9 cellular contexts compared by ENCODE assay signal in the genomic region with DNA sequence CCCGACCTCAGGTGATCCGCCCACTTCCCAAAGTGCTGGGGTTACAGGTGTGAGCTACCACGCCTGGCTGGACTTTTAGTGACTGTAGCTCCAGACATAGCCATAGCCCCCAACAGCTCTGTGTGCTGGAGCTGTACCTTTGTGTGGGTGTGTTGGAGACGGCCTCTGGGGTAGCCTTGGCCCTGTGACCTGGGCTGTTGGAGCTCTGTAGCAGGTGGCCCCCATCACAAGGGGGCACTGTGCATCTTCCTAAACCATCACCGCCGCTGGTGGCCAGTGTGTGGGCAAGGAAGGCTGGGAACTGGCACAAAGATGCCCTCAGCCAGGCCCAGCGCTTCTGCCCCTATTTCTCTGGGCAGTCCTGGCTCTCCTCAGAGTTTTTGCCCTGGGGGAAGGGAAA. TPM values are rescaled to one million over a fixed set of nuclear protein-coding genes. Genes with fewer than 3 reads are reported as not detected.
DNase-seq lines count a peak whose midpoint lies in the region; ATAC-seq, FAIRE-seq and TF ChIP-seq lines count a peak whose summit lies in the region.
"Had no signal": no experiment of that assay in that cellular context is flagged by ENCODE, and none has a peak within 500 bp of the region (broad histone marks: within the 10 kb centered on the region; RNA-seq: fewer than 3 reads in every experiment).

No MANE protein-coding gene starts in this region.

- H3K27ac ChIP-seq in mammary epithelial cell (ENCODE audit: insufficient read depth, low read depth, low read length) (no peak overlapping the region), HepG2 (ENCODE audit: extremely low read length, insufficient read depth, low read length) (no peak overlapping the region), gastroesophageal sphincter (no peak overlapping the region)

- TF ChIP-seq POLR2A in HepG2 (IDR thresholded peaks at IDR 0.05; ENCODE audit: insufficient read depth in 1 of 2, low read depth in 2 of 2, low read length in 2 of 2), result no peak
- no peak for TF ChIP-seq POLR2A in gastroesophageal sphincter (IDR thresholded peaks at IDR 0.05)

- TF ChIP-seq CTCF in mammary epithelial cell (conservative IDR thresholded peaks at IDR 0.05 in 1 of 2, IDR thresholded peaks at IDR 0.05 in 1 of 2; ENCODE audit: extremely low read depth in 1 of 2, insufficient read depth in 1 of 2, low read depth in 1 of 2, low read length in 2 of 2) (peak; percentile 49 to 67), HepG2 (CRISPR knock-in tag; IDR thresholded peaks at IDR 0.05) (peak; percentile 85), gastroesophageal sphincter (IDR thresholded peaks at IDR 0.05) (peak in 1 of 4 experiments; percentile 34)

- ATAC-seq in HG02798 (IDR thresholded peaks at IDR 0.05; ENCODE audit: poor library complexity, unreplicated experiment), result peak; percentile 44
- peak; percentile 96 for ATAC-seq in HepG2
- no peak for ATAC-seq in gastroesophageal sphincter

- H3K4me3 ChIP-seq in mammary epithelial cell (replicated peaks in 1 of 3; ENCODE audit: insufficient read depth in 1 of 3, low read depth in 2 of 3, low read length in 3 of 3) (no peak overlapping the region), HepG2 (replicated peaks in 1 of 3; ENCODE audit: insufficient read depth in 1 of 3, low read depth in 2 of 3, low read length in 3 of 3) (no peak overlapping the region), gastroesophageal sphincter (no peak overlapping the region)

- H3K27me3 ChIP-seq in mammary epithelial cell (ENCODE audit: insufficient read depth, low read length) (no peaks in the 10 kb centered on the region), HepG2 (ENCODE audit: control insufficient read depth in 1 of 2, insufficient read depth in 2 of 2, low read length in 2 of 2) (peaks cover 0 to 4% of the 10 kb centered on the region in 2 experiments; a peak in 2 of 5 replicates), gastroesophageal sphincter (no peaks in the 10 kb centered on the region)

- no peaks in the 10 kb centered on the region for H3K79me2 ChIP-seq in mammary epithelial cell (ENCODE audit: insufficient read depth, low read length)
- H3K79me2 ChIP-seq in HepG2 (ENCODE audit: insufficient read depth, low read length), result no peaks in the 10 kb centered on the region

- in situ Hi-C loops in mammary epithelial cell (cut with MboI; ENCODE audit: low sequenced_read_pairs in 2 of 2) (no loop called here), HepG2 (cut with HindIII; ENCODE audit: extremely low pct_ligation_motif_present, low pct_unique_long_range_greater_than_20kb) (loop anchor here (5.0 kb wide), 1 partner anchor 109 kb away; no protein-coding TSS in a partner anchor)

- DNase-seq in DMS 273 (lab: John Stamatoyannopoulos, UW; ENCODE audit: unreplicated experiment), result peak; percentile 100
- DNase-seq in RPMI8226, result peak; percentile 82
- peak; percentile 45 for DNase-seq in mammary epithelial cell
- peak; percentile 46 for DNase-seq in HepG2 (ENCODE audit: low spot score)
- peak; percentile 33 for DNase-seq in urothelium cell line (ENCODE audit: low spot score)
- no peak for DNase-seq in occipital lobe (lab: John Stamatoyannopoulos, UW)

- H3K4me2 ChIP-seq in mammary epithelial cell (ENCODE audit: insufficient read depth, low read depth, low read length), result no peak overlapping the region
- H3K4me2 ChIP-seq in HepG2 (ENCODE audit: low read depth, low read length), result no peak overlapping the region

- dilution Hi-C loops in mammary epithelial cell (cut with HindIII; ENCODE audit: low sequenced_read_pairs), result no loop called here

- H3K36me3 ChIP-seq in mammary epithelial cell (ENCODE audit: insufficient read depth, low read length), result no peaks in the 10 kb centered on the region
- no peaks in the 10 kb centered on the region for H3K36me3 ChIP-seq in HepG2 (replicated peaks in 1 of 2; ENCODE audit: control insufficient read depth in 1 of 2, insufficient read depth in 2 of 2, low read length in 2 of 2)
- no peaks in the 10 kb centered on the region for H3K36me3 ChIP-seq in gastroesophageal sphincter

- BruUV-seq in mammary epithelial cell (replicated peaks; lab: Mats Ljungman, UMichigan) (no TSS peak), HepG2 (replicated peaks; lab: Mats Ljungman, UMichigan) (no TSS peak)

- H3K9me3 ChIP-seq in mammary epithelial cell (replicated peaks; ENCODE audit: insufficient read depth, low read length) (no peaks in the 10 kb centered on the region), HepG2 (ENCODE audit: low read length) (no peaks in the 10 kb centered on the region), gastroesophageal sphincter (no peaks in the 10 kb centered on the region)

- peak; percentile 83 for TF ChIP-seq RAD21 in HepG2 (CRISPR knock-in tag; IDR thresholded peaks at IDR 0.05)

- TF ChIP-seq EP300 in HepG2 (IDR thresholded peaks at IDR 0.05; ENCODE audit: low read depth in 2 of 2, low read length in 2 of 2) (no peak), HepG2 (CRISPR knock-in tag; IDR thresholded peaks at IDR 0.05; ENCODE audit: borderline replicate concordance) (no peak), gastroesophageal sphincter (IDR thresholded peaks at IDR 0.05) (no peak)

- H3K9ac ChIP-seq in mammary epithelial cell (ENCODE audit: insufficient read depth, low read length) (no peak overlapping the region), HepG2 (ENCODE audit: insufficient read depth, low read depth, low read length) (no peak overlapping the region)

- H4K20me1 ChIP-seq in mammary epithelial cell (ENCODE audit: insufficient read depth, low read length) (no peaks in the 10 kb centered on the region), HepG2 (ENCODE audit: insufficient read depth, low read length) (no peaks in the 10 kb centered on the region)

- FAIRE-seq in HepG2 (lab: Jason Lieb, UNC), result no peak
- peak; percentile 62 for FAIRE-seq in urothelium cell line (lab: Jason Lieb, UNC)

- peak overlapping the region; percentile 58 for H2AFZ ChIP-seq in mammary epithelial cell (ENCODE audit: low read depth, low read length)
- H2AFZ ChIP-seq in HepG2 (ENCODE audit: low read length), result no peak overlapping the region

- peaks cover 11% of the 10 kb centered on the region for H3K4me1 ChIP-seq in mammary epithelial cell (ENCODE audit: insufficient read depth, low read length)
- no peaks in the 10 kb centered on the region for H3K4me1 ChIP-seq in HepG2 (ENCODE audit: insufficient read depth, low read length)
- peaks cover 0 to 25% (median 8%) of the 10 kb centered on the region in 3 donors for H3K4me1 ChIP-seq in gastroesophageal sphincter

- 48% methylated on average over 7 of the region's 7 CpGs for WGBS in mammary epithelial cell (ENCODE audit: low coverage, missing lambda C conversion rate)
- WGBS in HepG2 (ENCODE audit: low lambda C conversion rate), result 21% methylated on average over 7 of the region's 7 CpGs
- no CpG with 5 or more reads among the region's 7 CpGs for WGBS in gastroesophageal sphincter (ENCODE audit: low coverage in 1 of 2), 2 donors

- POLR2A ChIA-PET in HepG2 (lab: Yijun Ruan, JAX), result no interaction called here

- intact Hi-C loops in mammary epithelial cell (cut with micrococcal nuclease) (loop anchor here (1.0 to 5.0 kb wide), 3 partner anchors 36 to 109 kb away; no protein-coding TSS in a partner anchor), HepG2 (cut with micrococcal nuclease; ENCODE audit: unreplicated experiment) (loop anchor here (1.0 to 2.0 kb wide), 2 partner anchors 94 to 110 kb away; no protein-coding TSS in a partner anchor)

- CTCF ChIA-PET in mammary epithelial cell (lab: Charles Lee; ENCODE audit: low non-redundant PET), result interaction anchor here (0.7 kb wide), 1 partner anchor 95 kb away, joined by 14 read pairs; no protein-coding TSS in a partner anchor
- CTCF ChIA-PET in HepG2 (lab: Yijun Ruan, JAX; ENCODE audit: low intra/inter-chr PET ratio, low total read pairs), result interaction anchor here (1.6 to 2.7 kb wide), 3 partner anchors 94 to 110 kb away, joined by 6 to 24 read pairs (median 11); no protein-coding TSS in a partner anchor

TF ChIP-seq in HepG2, 621 proteins besides CTCF, POLR2A, EP300 and RAD21 (continues in another document):
- TF ChIP-seq NR2F1 (CRISPR knock-in tag; IDR thresholded peaks at IDR 0.05) (peak; percentile 36 to 69; a peak in 2 of 4 replicates), HNRNPLL (IDR thresholded peaks at IDR 0.05; ENCODE audit: low read depth, low read length, poor library complexity, severe bottlenecking) (no peak), PHB2 (IDR thresholded peaks at IDR 0.05; ENCODE audit: partially characterized antibody) (no peak), MAZ (IDR thresholded peaks at IDR 0.05; ENCODE audit: borderline replicate concordance, low read depth, low read length) (no peak), MAZ (CRISPR knock-in tag; IDR thresholded peaks at IDR 0.05; ENCODE audit: low read depth) (0 out of 2 replicates have a peak, but pooled peaks have one; percentile 18), CEBPG (CRISPR knock-in tag; IDR thresholded peaks at IDR 0.05) (no peak), SYNCRIP (IDR thresholded peaks at IDR 0.05; ENCODE audit: insufficient read depth, low read depth, low read length) (no peak)

RNA-seq across cellular contexts. Expression of a gene that starts 38.4 kb away (rescaled TPM):
- under 1 TPM; 0.28 to 0.67 TPM for total RNA-seq in mammary epithelial cell
- not detected for polyA plus RNA-seq in mammary epithelial cell
- not detected for polyA minus RNA-seq in mammary epithelial cell
- total RNA-seq in HepG2 (2016; rRNA removed; fragmentation: Illumina TruSeq; extraction: Trizol), result 0.13 TPM in 1 of 2 replicates, not detected in the other
- total RNA-seq in HepG2 (2016; cell fraction: cytosol; rRNA removed; fragmentation: Illumina TruSeq; extraction: Trizol; ENCODE audit: low read depth), result not detected in 2 replicates
- total RNA-seq in HepG2 (2016; cell fraction: insoluble cytoplasmic fraction; rRNA removed; fragmentation: Illumina TruSeq; extraction: Trizol), result 0.06 TPM in 1 of 2 replicates, not detected in the other
- 0.07 TPM in 1 of 2 replicates, not detected in the other for total RNA-seq in HepG2 (2016; cell fraction: membrane; rRNA removed; fragmentation: Illumina TruSeq; extraction: Trizol)
- 0.25 TPM in 1 of 2 replicates, not detected in the other for total RNA-seq in HepG2 (2016; cell fraction: nucleus; rRNA removed; fragmentation: Illumina TruSeq; extraction: Trizol)
- not detected in 2 replicates for polyA plus RNA-seq in HepG2 (2011; rRNA removed)
- not detected in 2 replicates for polyA plus RNA-seq in HepG2 (2011; cell fraction: cytosol; rRNA removed)
- not detected in 2 replicates for polyA plus RNA-seq in HepG2 (2011; cell fraction: nucleus; rRNA removed)
- polyA plus RNA-seq in HepG2 (2012), result 0.07 TPM in 1 of 2 replicates, not detected in the other
- polyA plus RNA-seq in HepG2 (2016; cell fraction: cytosol; fragmentation: Illumina TruSeq; extraction: Trizol; ENCODE audit: low read depth), result not detected in 2 replicates
- polyA plus RNA-seq in HepG2 (2016; cell fraction: insoluble cytoplasmic fraction; fragmentation: Illumina TruSeq; extraction: Trizol; ENCODE audit: low read depth), result 0.11 and 0.15 TPM in 2 replicates
- polyA plus RNA-seq in HepG2 (2016; cell fraction: membrane; fragmentation: Illumina TruSeq; extraction: Trizol; ENCODE audit: low read depth), result 0.06 TPM in 1 of 2 replicates, not detected in the other
- not detected in 2 replicates for polyA plus RNA-seq in HepG2 (2016; cell fraction: nucleus; fragmentation: Illumina TruSeq; extraction: Trizol; ENCODE audit: insufficient read depth, low read depth)
- 0.54 TPM in 1 of 2 replicates, not detected in the other for polyA minus RNA-seq in HepG2 (2011; rRNA and poly(A)+ RNA removed; ENCODE audit: low replicate concordance)
- not detected in 2 replicates for polyA minus RNA-seq in HepG2 (2011; cell fraction: cytosol; rRNA and poly(A)+ RNA removed)
- polyA minus RNA-seq in HepG2 (2011; cell fraction: nucleus; rRNA and poly(A)+ RNA removed), result not detected in 2 replicates
- total RNA-seq in gastroesophageal sphincter, result 1 to 10 TPM in 3 of 4 donors, under 1 TPM in 1; 0.27 to 2.2 (median 1.9) TPM
- 5.9 TPM for total RNA-seq in occipital lobe
- polyA plus RNA-seq: IgD-negative memory B cell had no signal
